In the genomic region with DNA sequence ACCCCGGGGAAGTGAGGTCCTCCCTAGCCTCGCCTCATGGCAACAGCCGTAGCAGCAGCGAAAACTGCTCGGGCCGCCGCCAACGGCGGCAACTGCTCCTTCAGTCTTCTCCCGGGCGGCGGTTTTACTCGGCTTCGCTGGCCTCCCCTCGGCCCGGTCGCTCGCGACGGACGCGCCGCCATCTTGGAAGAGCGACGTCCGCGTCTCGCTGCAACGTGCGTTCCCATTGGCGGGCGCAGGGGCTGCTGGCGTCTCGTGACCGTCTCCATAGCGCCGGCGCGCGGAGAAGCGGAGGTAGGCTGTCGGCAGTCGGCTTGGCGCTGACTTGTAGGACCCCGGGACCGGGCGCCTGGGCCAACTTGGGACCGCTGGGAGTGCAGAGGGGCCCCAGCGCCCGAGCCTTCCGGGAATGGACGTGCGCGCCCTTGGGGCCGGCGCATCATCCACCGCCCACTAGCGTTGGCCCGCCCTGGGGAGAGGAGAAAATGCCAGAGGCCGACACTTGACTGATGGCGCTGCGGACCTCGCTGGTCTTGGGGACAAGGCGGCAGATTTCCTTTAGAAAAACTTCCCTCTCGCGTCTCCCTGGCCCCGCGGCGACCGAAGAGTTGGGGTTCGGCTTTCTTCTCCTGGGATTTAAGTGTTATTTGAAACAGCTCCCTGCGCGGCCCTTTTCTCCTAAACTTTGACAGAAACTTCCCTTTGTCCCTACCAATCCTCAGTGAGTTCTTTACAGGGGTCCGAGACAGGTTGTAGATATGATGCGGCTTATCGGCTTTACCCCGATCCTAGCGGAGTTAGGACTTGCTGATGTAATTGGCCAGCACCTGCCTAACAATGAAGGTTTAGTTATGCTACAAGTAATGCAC, we compare ENCODE assay signal across 7 cellular contexts.
DNase-seq lines count a peak whose midpoint lies in the region; ATAC-seq and TF ChIP-seq lines count a peak whose summit lies in the region.

SNX13 (minus strand) TSS at position 193 of the 869 bp plus-strand sequence. CDS start 199 bp downstream, outside the sequence.

- peak within 1 kb of the TSS; percentile 88 for H3K4me3 ChIP-seq in retinal pigment epithelial cell (ENCODE audit: low read length)

- peak; percentile 20 for TF ChIP-seq CTCF in retinal pigment epithelial cell (conservative IDR thresholded peaks at IDR 0.05; ENCODE audit: low read depth, low read length)

- ATAC-seq in GM18508 (IDR thresholded peaks at IDR 0.05; ENCODE audit: insufficient read depth, unreplicated experiment) (peak; percentile 56), HG03025 (IDR thresholded peaks at IDR 0.05; ENCODE audit: low FRiP score, unreplicated experiment) (peak; percentile 96)

- DNase-seq in NCI-H2029 treated with DMSO at 0.1 percent for 48 hours (lab: John Stamatoyannopoulos, UW) (peak; percentile 48), T-helper 9 cell (peak; percentile 87), astrocyte of the hippocampus (ENCODE audit: low read depth, low spot score) (peak; percentile 98), hippocampal formation (lab: John Stamatoyannopoulos, UW) (peak; percentile 88), retinal pigment epithelial cell (ENCODE audit: low read depth) (peak; percentile 80)

Comparison
In these comparisons a context has a peak if more than half of its experiments do, and no peak if none do; other contexts are left out.
1. Peak in every context shown above with its lines: DNase-seq, ATAC-seq and H3K4me3 ChIP-seq.
2. DNase-seq: peak in every context shown above with its lines; median percentile 98 in astrocyte of the hippocampus; 88 in hippocampal formation; 87 in T-helper 9 cell; 80 in retinal pigment epithelial cell; 48 in NCI-H2029 treated with DMSO at 0.1 percent for 48 hours.